22 cellular contexts compared by ENCODE assay signal in the genomic region with DNA sequence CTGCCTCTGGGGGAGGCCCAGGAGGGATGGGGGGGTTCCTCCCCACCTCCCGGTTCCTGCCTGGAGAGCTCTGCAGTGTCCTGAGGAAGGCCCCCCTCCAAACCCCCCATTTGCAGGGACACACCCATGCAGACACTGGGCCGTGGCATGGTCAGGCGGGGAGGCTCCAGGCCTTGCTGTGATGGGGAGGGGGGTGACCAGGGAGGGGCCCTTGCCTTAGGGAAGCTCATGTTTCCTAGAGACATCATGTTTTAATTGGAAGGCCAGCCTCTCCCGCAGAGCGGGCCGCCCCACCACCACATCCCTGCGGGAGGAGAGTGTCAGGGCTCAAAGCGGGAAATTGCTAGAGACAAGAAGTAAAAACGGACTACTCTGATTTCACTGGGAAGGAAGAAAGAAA. TPM values are rescaled to one million over a fixed set of nuclear protein-coding genes. Genes with fewer than 3 reads are reported as not detected.
DNase-seq lines count a peak whose midpoint lies in the region; ATAC-seq and TF ChIP-seq lines count a peak whose summit lies in the region.
"Had no signal": no experiment of that assay in that cellular context is flagged by ENCODE, and none has a peak within 500 bp of the region (broad histone marks: within the 10 kb centered on the region; RNA-seq: fewer than 3 reads in every experiment).

No MANE protein-coding gene starts in this region.

- intact Hi-C loops in ascending aorta (cut with DNase I) (no loop called here), right cardiac atrium (cut with DNase I) (no loop called here)

- DNase-seq in NCI-H69 (lab: John Stamatoyannopoulos, UW) (peak; percentile 73), ascending aorta (ENCODE audit: low spot score in 2 of 2) (no peak), right cardiac atrium (peak in 2 of 3 donors; percentile 53 to 61), suprapubic skin (ENCODE audit: low spot score in 2 of 2) (no peak), T-helper 9 cell (no peak), NCI-H524 (lab: John Stamatoyannopoulos, UW) (no peak), NCI-H1930 (lab: John Stamatoyannopoulos, UW) (no peak)
- DNase-seq: activated CD4-positive, alpha-beta T cell treated with anti-CD3 and anti-CD28 coated beads, Interleukin-2, amount 10 ng/mL, durations not matched to agents 7 days and 5 days; activated naive CD4-positive, alpha-beta T cell treated with Interleukin-2 at 50 U/mL for 16 hours; effector memory CD4-positive, alpha-beta T cell; NCI-H1436 treated with DMSO at 0.1 percent for 48 hours; NCI-H510A treated with DMSO at 0.1 percent for 48 hours; sigmoid colon; stimulated activated CD4-positive, alpha-beta T cell treated with anti-CD3 and anti-CD28 coated beads, Interleukin-4, amount 100 ng/mL, for 1 hour; stimulated activated CD8-positive, alpha-beta memory T cell treated with anti-CD3 and anti-CD28 coated beads, Interleukin-4, amount 100 ng/mL, for 48 hours had no signal

- no peak for TF ChIP-seq CTCF in ascending aorta (IDR thresholded peaks at IDR 0.05)
- TF ChIP-seq CTCF in suprapubic skin (IDR thresholded peaks at IDR 0.05), result no peak

- peak overlapping the region; percentile 37 to 49 for H3K27ac ChIP-seq in ascending aorta
- no peak overlapping the region for H3K27ac ChIP-seq in right cardiac atrium (ENCODE audit: low read length)
- H3K27ac ChIP-seq in suprapubic skin, result peak overlapping the region; percentile 47
- H3K27ac ChIP-seq: BLaER1 treated with 17β-estradiol and CSF1 and Interleukin-3, amounts not matched to agents 10 nM and 100 nM; brain microvascular endothelial cell; sigmoid colon had no signal

- no peaks in the 10 kb centered on the region for H3K27me3 ChIP-seq in ascending aorta
- H3K27me3 ChIP-seq in right cardiac atrium (ENCODE audit: control insufficient read depth, insufficient read depth), result no peaks in the 10 kb centered on the region
- no peaks in the 10 kb centered on the region for H3K27me3 ChIP-seq in suprapubic skin

- no peak for TF ChIP-seq POLR2A in suprapubic skin (IDR thresholded peaks at IDR 0.05)

- ATAC-seq in right cardiac atrium, result peak; percentile 14 to 55
- ATAC-seq: HCT116 had no signal

- no peak for TF ChIP-seq EP300 in suprapubic skin (IDR thresholded peaks at IDR 0.05)

- H3K9me3 ChIP-seq in ascending aorta (no peaks in the 10 kb centered on the region), right cardiac atrium (ENCODE audit: control insufficient read depth, low read length) (no peaks in the 10 kb centered on the region), suprapubic skin (no peaks in the 10 kb centered on the region)
- H3K9me3 ChIP-seq: BLaER1 treated with 17β-estradiol and CSF1 and Interleukin-3, amounts not matched to agents 10 nM and 100 nM; sigmoid colon; tibial nerve had no signal

- H3K36me3 ChIP-seq in ascending aorta, result no peaks in the 10 kb centered on the region
- H3K36me3 ChIP-seq in suprapubic skin, result no peaks in the 10 kb centered on the region
- H3K36me3 ChIP-seq: BLaER1 treated with 17β-estradiol and CSF1 and Interleukin-3, amounts not matched to agents 10 nM and 100 nM; brain microvascular endothelial cell; sigmoid colon; tibial nerve had no signal

- 49% methylated on average over 9 of the region's 9 CpGs for WGBS in right cardiac atrium
- WGBS in suprapubic skin, result 43% methylated on average over 8 of the region's 9 CpGs

- H3K4me3 ChIP-seq in ascending aorta (peak overlapping the region in 1 of 2 donors; percentile 26), right cardiac atrium (ENCODE audit: low read length) (no peak overlapping the region), suprapubic skin (no peak overlapping the region)
- H3K4me3 ChIP-seq: BLaER1 treated with 17β-estradiol and CSF1 and Interleukin-3, amounts not matched to agents 10 nM and 100 nM; lung; sigmoid colon; tibial nerve had no signal

- H3K4me1 ChIP-seq in ascending aorta (peaks cover 0 to 27% of the 10 kb centered on the region in 2 donors), right cardiac atrium (ENCODE audit: control insufficient read depth, insufficient read depth, low read length) (no peaks in the 10 kb centered on the region), suprapubic skin (peaks cover 35% of the 10 kb centered on the region)

RNA-seq across cellular contexts. Expression of gene PRRX2, which starts 12.0 kb away (rescaled TPM):
- total RNA-seq in ascending aorta (112 TPM), right cardiac atrium (1 to 10 TPM; 1.8 to 5.7 (median 3.7) TPM), suprapubic skin (10 to 100 TPM in 3 of 4 donors, 1 to 10 TPM in 1; 9.9 to 16.9 (median 14.0) TPM)
- 2.6 TPM for polyA plus RNA-seq in right cardiac atrium
- total RNA-seq: LHCN-M2 had no signal

RNA-seq across cellular contexts. Expression of gene ASB6, which starts 35.5 kb away (rescaled TPM):
- 29.7 TPM for total RNA-seq in ascending aorta
- total RNA-seq in right cardiac atrium, result 10 to 100 TPM in 3 of 4 donors, 1 to 10 TPM in 1; 9.1 to 10.7 (median 10.2) TPM
- polyA plus RNA-seq in right cardiac atrium, result 9.8 TPM
- total RNA-seq in suprapubic skin, result 10 to 100 TPM; 25.6 to 41.5 (median 37.6) TPM

RNA-seq across cellular contexts. Expression of gene NTMT1, which starts 51.5 kb away (rescaled TPM):
- total RNA-seq in ascending aorta, result 6.9 TPM
- total RNA-seq in right cardiac atrium, result 10 to 100 TPM; 45.0 to 55.2 (median 48.6) TPM
- 78.1 TPM for polyA plus RNA-seq in right cardiac atrium
- total RNA-seq in suprapubic skin, result 10 to 100 TPM; 19.4 to 25.0 (median 20.8) TPM

RNA-seq across cellular contexts. Expression of gene C9orf50, which starts 56.6 kb away (rescaled TPM):
- total RNA-seq in ascending aorta (not detected), right cardiac atrium (under 1 TPM in 1 of 4 donors, not detected in 3; 0.20 TPM), suprapubic skin (under 1 TPM in 1 of 4 donors, not detected in 3; 0.64 TPM)
- not detected for polyA plus RNA-seq in right cardiac atrium
- total RNA-seq: activated CD4-positive, alpha-beta T cell treated with anti-CD3 and anti-CD28 coated beads, Interleukin-2, amount 10 ng/mL, durations not matched to agents 7 days and 5 days; fibroblast of villous mesenchyme; LHCN-M2 had no signal
- polyA plus RNA-seq: lung had no signal

Comparison
In these comparisons a context has a peak if more than half of its experiments do, and no peak if none do; other contexts are left out.
1. DNase-seq: peak in NCI-H69 (single experiment) and right cardiac atrium (2 of 3); none in ascending aorta (0 of 2), suprapubic skin (0 of 2), T-helper 9 cell (single experiment), NCI-H524 (0 of 2) and NCI-H1930 (0 of 2).